In genomic region chr19:43780706-43781525, GRCh38 we compare ENCODE assay signal across 9 cellular contexts. TPM values are rescaled to one million over a fixed set of nuclear protein-coding genes. Genes with fewer than 3 reads are reported as not detected.
DNase-seq lines count a peak whose midpoint lies in the region; ATAC-seq and TF ChIP-seq lines count a peak whose summit lies in the region.
"Had no signal": no experiment of that assay in that cellular context is flagged by ENCODE, and none has a peak within 500 bp of the region (broad histone marks: within the 10 kb centered on the region; RNA-seq: fewer than 3 reads in every experiment).

Gene KCNN4 (minus strand): TSS chr19:43780973. CDS start chr19:43780861, 112 bp downstream.

- H3K4me3 ChIP-seq in HEK293 (ENCODE audit: low read depth, low read length) (no peak within 1 kb of the TSS), adipocyte (ENCODE audit: low read length) (peak within 1 kb of the TSS; percentile 21), muscle layer of duodenum (ENCODE audit: low read depth in 1 of 2, low read length in 2 of 2) (peak within 1 kb of the TSS in 1 of 2 donors; percentile 26), upper lobe of right lung (peak within 1 kb of the TSS; percentile 32), endodermal cell (ENCODE audit: low read length) (no peak within 1 kb of the TSS)

- H3K9ac ChIP-seq in adipocyte (ENCODE audit: low read length), result peak within 1 kb of the TSS; percentile 43
- H3K9ac ChIP-seq in endodermal cell (ENCODE audit: extremely low read depth, low read length, poor library complexity, severe bottlenecking), result no peak within 1 kb of the TSS

- H3K36me3 Mint-ChIP-seq in endodermal cell (ENCODE audit: low read depth), result no peaks in the 10 kb centered on the region

- peaks cover 51% of the 10 kb centered on the region for H3K27me3 Mint-ChIP-seq in endodermal cell (ENCODE audit: insufficient read depth)

- intact Hi-C loops in T-helper 1 cell treated with Interleukin-12 subunit alpha and Interleukin-12 subunit beta and Interleukin-4 antibody, amounts not matched to agents 30 ng/mL and 1 ng/mL, for 36 hours (cut with micrococcal nuclease), result loop anchor here (1.0 to 10.0 kb wide), 7 partner anchors 16 to 346 kb away; partner anchors contain the start of genes SMG9 and ZNF575
- intact Hi-C loops in upper lobe of right lung (cut with DNase I), result no loop called here

- H3K27me3 ChIP-seq in adipocyte (replicated peaks; ENCODE audit: control insufficient read depth, insufficient read depth, low read length) (no peaks in the 10 kb centered on the region), muscle layer of duodenum (ENCODE audit: low read depth, low read length) (no peaks in the 10 kb centered on the region), upper lobe of right lung (peaks cover 8% of the 10 kb centered on the region), endodermal cell (ENCODE audit: control insufficient read depth, insufficient read depth, low read length, poor library complexity, severe bottlenecking) (no peaks in the 10 kb centered on the region)

- CTCF ChIA-PET in HEK293 (lab: Yijun Ruan, JAX), result interaction anchor here (0.5 to 17.4 kb wide), 5 partner anchors 9 to 226 kb away, joined by 3 to 203 read pairs (median 6); no protein-coding TSS in a partner anchor

- peaks cover 14% of the 10 kb centered on the region for H3K4me1 Mint-ChIP-seq in endodermal cell

- 78 to 83% methylated on average over 8 to 19 of the region's 19 CpGs for WGBS in endodermal cell (ENCODE audit: insufficient coverage in 1 of 2, insufficient read length in 1 of 2), 2 experiments

- DNase-seq in CD1c-positive myeloid dendritic cell (ENCODE audit: extremely low spot score) (peak; percentile 78), adipocyte (ENCODE audit: low read depth) (peak; percentile 54), upper lobe of right lung (peak; percentile 70), NCI-H2196 (lab: John Stamatoyannopoulos, UW; ENCODE audit: unreplicated experiment) (no peak), endodermal cell (no peak)

- no peak within 1 kb of the TSS for H3K4me3 Mint-ChIP-seq in endodermal cell

- H3K9me3 ChIP-seq in HEK293 (ENCODE audit: control insufficient read depth, insufficient read depth, low read depth, low read length) (no peaks in the 10 kb centered on the region), adipocyte (ENCODE audit: control insufficient read depth, low read length) (no peaks in the 10 kb centered on the region), muscle layer of duodenum (ENCODE audit: control insufficient read depth in 1 of 2, low read length in 2 of 2) (no peaks in the 10 kb centered on the region), upper lobe of right lung (no peaks in the 10 kb centered on the region), endodermal cell (ENCODE audit: control insufficient read depth, low read length) (no peaks in the 10 kb centered on the region)

- H3K27ac Mint-ChIP-seq in endodermal cell, result no peak within 1 kb of the TSS

- H3K27ac ChIP-seq in HEK293 (ENCODE audit: extremely low read depth, low read depth, low read length) (no peak within 1 kb of the TSS), muscle layer of duodenum (ENCODE audit: low read length) (peak within 1 kb of the TSS; percentile 53), upper lobe of right lung (no peak within 1 kb of the TSS), endodermal cell (ENCODE audit: low read depth, low read length) (no peak within 1 kb of the TSS)

- no peak for TF ChIP-seq CTCF in HEK293 (tag by site-specific recombination; IDR thresholded peaks at IDR 0.05)
- TF ChIP-seq CTCF in upper lobe of right lung (IDR thresholded peaks at IDR 0.05), result no peak
- TF ChIP-seq CTCF in endodermal cell (conservative IDR thresholded peaks at IDR 0.05), result no peak

- H3K4me1 ChIP-seq in HEK293 (ENCODE audit: control insufficient read depth, insufficient read depth, low read length) (peaks cover 5% of the 10 kb centered on the region), adipocyte (ENCODE audit: control insufficient read depth, insufficient read depth, low read length) (peaks cover 25% of the 10 kb centered on the region), muscle layer of duodenum (ENCODE audit: control insufficient read depth in 1 of 2, insufficient read depth in 2 of 2, low read length in 2 of 2) (peaks cover 5 to 26% of the 10 kb centered on the region in 2 donors), upper lobe of right lung (peaks cover 23% of the 10 kb centered on the region), endodermal cell (ENCODE audit: control insufficient read depth, insufficient read depth, low read length) (no peaks in the 10 kb centered on the region)

- no peaks in the 10 kb centered on the region for H3K9me3 Mint-ChIP-seq in endodermal cell

- POLR2A ChIA-PET in HEK293 (lab: Yijun Ruan, JAX), result no interaction called here

- H3K36me3 ChIP-seq in HEK293 (ENCODE audit: control insufficient read depth in 2 of 2, insufficient read depth in 1 of 2, low read length in 2 of 2), result no peaks in the 10 kb centered on the region
- no peaks in the 10 kb centered on the region for H3K36me3 ChIP-seq in adipocyte (ENCODE audit: control insufficient read depth, insufficient read depth, low read length, severe bottlenecking)
- no peaks in the 10 kb centered on the region for H3K36me3 ChIP-seq in muscle layer of duodenum (ENCODE audit: control insufficient read depth in 1 of 2, insufficient read depth in 2 of 2, low read length in 2 of 2)
- no peaks in the 10 kb centered on the region for H3K36me3 ChIP-seq in upper lobe of right lung
- no peaks in the 10 kb centered on the region for H3K36me3 ChIP-seq in endodermal cell (ENCODE audit: control insufficient read depth, insufficient read depth, low read length)

- peak; percentile 30 for ATAC-seq in upper lobe of right lung

TF ChIP-seq in HEK293, 187 proteins besides CTCF, POLR2A, EP300 and RAD21 (continues in another document):
- TF ChIP-seq ZNF146 (tag by site-specific recombination; IDR thresholded peaks at IDR 0.05), result no peak
- 0 out of 2 replicates have a peak, but pooled peaks have one; percentile 26 for TF ChIP-seq SALL2 (tag by site-specific recombination; IDR thresholded peaks at IDR 0.05; ENCODE audit: borderline replicate concordance)
- no peak for TF ChIP-seq ZNF214 (tag by site-specific recombination; IDR thresholded peaks at IDR 0.05; ENCODE audit: borderline replicate concordance)
- TF ChIP-seq ZNF501 (tag by site-specific recombination; IDR thresholded peaks at IDR 0.05), result no peak
- peak; percentile 83; the same call in 1 of the 2 replicates for TF ChIP-seq ZNF280C (tag by site-specific recombination; IDR thresholded peaks at IDR 0.05)
- TF ChIP-seq ZNF23 (tag by site-specific recombination; IDR thresholded peaks at IDR 0.05; ENCODE audit: borderline replicate concordance), result no peak
- no peak for TF ChIP-seq ZNF768 (tag by site-specific recombination; IDR thresholded peaks at IDR 0.05)
- no peak for TF ChIP-seq ZNF211 (tag by site-specific recombination; IDR thresholded peaks at IDR 0.05; ENCODE audit: low read depth)
- no peak for TF ChIP-seq ZNF660 (tag by site-specific recombination; IDR thresholded peaks at IDR 0.05)
- TF ChIP-seq ZNF362 (tag by site-specific recombination; IDR thresholded peaks at IDR 0.05), result no peak
- peak; percentile 82 for TF ChIP-seq KLF17 (tag by site-specific recombination; IDR thresholded peaks at IDR 0.05)

RNA-seq across cellular contexts. Expression of gene KCNN4, which starts in this region (rescaled TPM):
- total RNA-seq in T-helper 1 cell treated with Interleukin-12 subunit alpha and Interleukin-12 subunit beta and Interleukin-4 antibody, amounts not matched to agents 30 ng/mL and 1 ng/mL, for 36 hours, result 82.9 and 87.8 TPM in 2 replicates
- 7.3 TPM for total RNA-seq in upper lobe of right lung
- total RNA-seq in endodermal cell, result not detected
- 0.89 TPM for polyA plus RNA-seq in endodermal cell (2013, experiment 1 of 2)
- 0.29 TPM for polyA plus RNA-seq in endodermal cell (2013, experiment 2 of 2)
- polyA plus RNA-seq: neural cell had no signal

Comparison
In these comparisons a context has a peak if more than half of its experiments do, and no peak if none do; other contexts are left out.
1. RNA of gene KCNN4 (total RNA-seq): 82.9 to 87.8 TPM in T-helper 1 cell treated with Interleukin-12 subunit alpha and Interleukin-12 subunit beta and Interleukin-4 antibody, amounts not matched to agents 30 ng/mL and 1 ng/mL, for 36 hours; 7.3 TPM in upper lobe of right lung (single experiment) and not detected in endodermal cell; every median in the first group is over 10 times any median in the second.
2. DNase-seq: peak in CD1c-positive myeloid dendritic cell (single experiment), adipocyte (single experiment) and upper lobe of right lung (single experiment); none in NCI-H2196 (single experiment) and endodermal cell (single experiment).
3. H3K4me3 ChIP-seq: peak in adipocyte (single experiment) and upper lobe of right lung (single experiment); none in HEK293 (single experiment) and endodermal cell (single experiment).